In genomic region chr2:32522770-32523169, GRCh38 we compare ENCODE assay signal across 17 cellular contexts.
A peak's percentile ranks its signal among the peaks of the same experiment; 100 is the strongest.
DNase-seq lines count a peak whose midpoint lies in the region; ATAC-seq, FAIRE-seq and TF ChIP-seq lines count a peak whose summit lies in the region.
"Had no signal": no experiment of that assay in that cellular context is flagged by ENCODE, and none has a peak within 500 bp of the region (broad histone marks: within the 10 kb centered on the region; RNA-seq: fewer than 3 reads in every experiment).

No MANE protein-coding gene starts in this region.

- H3K4me1 Mint-ChIP-seq in CD4-positive, CD25-positive, alpha-beta regulatory T cell = peaks cover 0 to 9% (median 2%) of the 10 kb centered on the region in 4 donors
- no peaks in the 10 kb centered on the region for H3K4me1 Mint-ChIP-seq in endodermal cell

- H3K9ac ChIP-seq in mesendoderm (ENCODE audit: low read length) (no peak overlapping the region), endodermal cell (ENCODE audit: extremely low read depth, low read length, poor library complexity, severe bottlenecking) (no peak overlapping the region)

- no peak overlapping the region for H2AK5ac ChIP-seq in mesendoderm (ENCODE audit: low read length)

- no peak overlapping the region for H3K4me3 ChIP-seq in CD4-positive, CD25-positive, alpha-beta regulatory T cell (ENCODE audit: low read depth, low read length)
- H3K4me3 ChIP-seq in brain microvascular endothelial cell (ENCODE audit: low read depth, low read length) (no peak overlapping the region), mesendoderm (ENCODE audit: low read length) (no peak overlapping the region), endodermal cell (ENCODE audit: low read length) (no peak overlapping the region)

- no peak for TF ChIP-seq POLR2A in H54 (IDR thresholded peaks at IDR 0.05; ENCODE audit: low read depth, low read length)

- no peak overlapping the region for H3K18ac ChIP-seq in mesendoderm (ENCODE audit: low read length)

- H3K4me2 ChIP-seq in mesendoderm (ENCODE audit: low read length) = no peak overlapping the region

- no peaks in the 10 kb centered on the region for H3K27me3 ChIP-seq in CD4-positive, CD25-positive, alpha-beta regulatory T cell (ENCODE audit: control insufficient read depth, insufficient read depth, low read length)
- H3K27me3 ChIP-seq in brain microvascular endothelial cell (replicated peaks) = no peaks in the 10 kb centered on the region
- H3K27me3 ChIP-seq in mesendoderm (ENCODE audit: insufficient read depth, low read length, poor library complexity) = no peaks in the 10 kb centered on the region
- H3K27me3 ChIP-seq in endodermal cell (ENCODE audit: control insufficient read depth, insufficient read depth, low read length, poor library complexity, severe bottlenecking) = no peaks in the 10 kb centered on the region

- no peak overlapping the region for H3K23ac ChIP-seq in mesendoderm (ENCODE audit: low read length)

- H3K27ac Mint-ChIP-seq in CD4-positive, CD25-positive, alpha-beta regulatory T cell = peak overlapping the region in 2 of 3 donors; percentile 30 to 42
- H3K27ac Mint-ChIP-seq in endodermal cell = no peak overlapping the region

- H3K56ac ChIP-seq in mesendoderm (ENCODE audit: low read length) = no peak overlapping the region

- H4K5ac ChIP-seq in mesendoderm (ENCODE audit: low read length) = no peak overlapping the region

- H3K9me3 ChIP-seq in CD4-positive, CD25-positive, alpha-beta regulatory T cell (ENCODE audit: control insufficient read depth in 2 of 2, low read length in 2 of 2) = no peaks in the 10 kb centered on the region
- H3K9me3 ChIP-seq in endodermal cell (ENCODE audit: control insufficient read depth, low read length) = no peaks in the 10 kb centered on the region

- H3K79me1 ChIP-seq in mesendoderm (ENCODE audit: low read length) = no peaks in the 10 kb centered on the region

- no peaks in the 10 kb centered on the region for H3K27me3 Mint-ChIP-seq in CD4-positive, CD25-positive, alpha-beta regulatory T cell
- no peaks in the 10 kb centered on the region for H3K27me3 Mint-ChIP-seq in endodermal cell (ENCODE audit: insufficient read depth)

- in situ Hi-C loops in brain microvascular endothelial cell (cut with HindIII; ENCODE audit: low pct_ligation_motif_present, low sequenced_read_pairs) = no loop called here

- H4K8ac ChIP-seq in mesendoderm (ENCODE audit: low read depth, low read length) = no peak overlapping the region

- H3K36me3 Mint-ChIP-seq in CD4-positive, CD25-positive, alpha-beta regulatory T cell = peaks cover 42% of the 10 kb centered on the region
- H3K36me3 Mint-ChIP-seq in endodermal cell (ENCODE audit: low read depth) = peaks cover 58% of the 10 kb centered on the region

- DNase-seq in CD4-positive, CD25-positive, alpha-beta regulatory T cell = no peak
- DNase-seq in H54 (ENCODE audit: insufficient read length, low spot score) (peak; percentile 6), brain microvascular endothelial cell (peak; percentile 36), mesendoderm (peak; percentile 58), endodermal cell (no peak), NOMO-1 treated with dmso at 0.1 percent for 144 hours (lab: John Stamatoyannopoulos, UW; ENCODE audit: unreplicated experiment) (no peak), SK-N-DZ (ENCODE audit: low spot score) (no peak)
- DNase-seq: DMS 273 treated with DMSO at 0.1 percent for 48 hours, H7, NCI-H1417, NCI-H187 treated with DMSO at 0.1 percent for 48 hours, NCI-H446, PC-3 had no signal

- TF ChIP-seq CTCF in brain microvascular endothelial cell (IDR thresholded peaks at IDR 0.05; ENCODE audit: low read depth, low read length, missing control alignments) (no peak), endodermal cell (conservative IDR thresholded peaks at IDR 0.05) (no peak)

- H2BK15ac ChIP-seq in mesendoderm (replicated peaks; ENCODE audit: low read depth) = no peak overlapping the region

- H3K27ac ChIP-seq in CD4-positive, CD25-positive, alpha-beta regulatory T cell (ENCODE audit: insufficient read depth, low read length, poor library complexity, severe bottlenecking) = no peak overlapping the region
- H3K27ac ChIP-seq in brain microvascular endothelial cell = no peak overlapping the region
- no peak overlapping the region for H3K27ac ChIP-seq in mesendoderm (ENCODE audit: low read depth, low read length)
- no peak overlapping the region for H3K27ac ChIP-seq in endodermal cell (ENCODE audit: low read depth, low read length)
- H3K27ac ChIP-seq: C4-2B had no signal

- H2BK120ac ChIP-seq in mesendoderm (ENCODE audit: low read depth, low read length) = no peak overlapping the region

- no peaks in the 10 kb centered on the region for H3K79me2 ChIP-seq in mesendoderm (ENCODE audit: control insufficient read depth, insufficient read depth, low read length)

- no peaks in the 10 kb centered on the region for H3K4me1 ChIP-seq in CD4-positive, CD25-positive, alpha-beta regulatory T cell (ENCODE audit: control insufficient read depth, insufficient read depth, low read length, poor library complexity, severe bottlenecking)
- H3K4me1 ChIP-seq in mesendoderm (ENCODE audit: control insufficient read depth, low read depth, low read length) (no peaks in the 10 kb centered on the region), endodermal cell (ENCODE audit: control insufficient read depth, insufficient read depth, low read length) (no peaks in the 10 kb centered on the region)

- ATAC-seq in CD4-positive, CD25-positive, alpha-beta regulatory T cell (ENCODE audit: low read depth in 2 of 2) = no peak
- ATAC-seq in HG03457 (IDR thresholded peaks at IDR 0.05; ENCODE audit: unreplicated experiment) = no peak
- ATAC-seq: PC-3, Right ventricle myocardium inferior had no signal

- H3K36me3 ChIP-seq in CD4-positive, CD25-positive, alpha-beta regulatory T cell (ENCODE audit: control insufficient read depth, insufficient read depth, low read length) = peaks cover 80% of the 10 kb centered on the region
- H3K36me3 ChIP-seq in brain microvascular endothelial cell (replicated peaks) = peaks cover 42% of the 10 kb centered on the region
- no peaks in the 10 kb centered on the region for H3K36me3 ChIP-seq in mesendoderm (ENCODE audit: control insufficient read depth, insufficient read depth, low read length)
- H3K36me3 ChIP-seq in endodermal cell (ENCODE audit: control insufficient read depth, insufficient read depth, low read length) = peaks cover 84% of the 10 kb centered on the region

- no CpG with 5 or more reads among the region's 3 CpGs for WGBS in mesendoderm (ENCODE audit: extremely low coverage, insufficient coverage, low lambda C conversion rate)
- WGBS in endodermal cell (ENCODE audit: insufficient coverage in 1 of 2, insufficient read length in 1 of 2), 2 experiments = 90 to 100% methylated on average over 3 of the region's 3 CpGs

- FAIRE-seq in H54 (lab: Jason Lieb, UNC) = peak; percentile 81
- FAIRE-seq: GM19239 had no signal

- H3K4ac ChIP-seq in mesendoderm (ENCODE audit: low read depth, low read length) = no peak overlapping the region

- H3K4me3 Mint-ChIP-seq in CD4-positive, CD25-positive, alpha-beta regulatory T cell = no peak overlapping the region
- no peak overlapping the region for H3K4me3 Mint-ChIP-seq in endodermal cell

- H3K9me3 Mint-ChIP-seq in CD4-positive, CD25-positive, alpha-beta regulatory T cell = no peaks in the 10 kb centered on the region
- no peaks in the 10 kb centered on the region for H3K9me3 Mint-ChIP-seq in endodermal cell

- no peak overlapping the region for H2BK5ac ChIP-seq in mesendoderm (ENCODE audit: low read length)

Comparison
In these comparisons a context has a peak if more than half of its experiments do, and no peak if none do; other contexts are left out.
1. DNase-seq: peak in H54 (single experiment), brain microvascular endothelial cell (single experiment) and mesendoderm (single experiment); none in CD4-positive, CD25-positive, alpha-beta regulatory T cell (0 of 3), endodermal cell (single experiment), NOMO-1 treated with dmso at 0.1 percent for 144 hours (single experiment) and SK-N-DZ (single experiment).